ENCODE assay signal across 27 cellular contexts in the genomic region with DNA sequence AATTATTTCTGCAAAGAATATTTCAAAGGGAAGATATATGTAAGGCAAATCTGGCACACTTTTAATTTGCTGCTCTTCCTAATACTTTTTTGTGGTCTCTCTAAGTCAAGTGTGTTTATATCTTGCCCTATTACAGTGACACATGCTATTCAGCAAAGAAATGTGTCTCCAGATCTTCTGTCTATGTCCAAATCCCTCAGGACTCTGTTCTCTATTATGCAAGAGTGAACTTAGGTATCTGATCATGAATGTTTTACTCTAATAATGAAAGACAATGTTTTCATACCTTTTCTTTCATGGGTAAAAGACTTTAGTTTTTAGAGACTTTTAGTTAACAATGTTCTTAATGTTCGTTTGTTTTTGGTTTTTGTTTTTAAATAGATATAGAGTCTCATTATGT.
"Had no signal": no experiment of that assay in that cellular context is flagged by ENCODE, and none has a peak within 500 bp of the region (broad histone marks: within the 10 kb centered on the region; RNA-seq: fewer than 3 reads in every experiment).

No MANE protein-coding gene starts in this region.

- H3K79me2 ChIP-seq: hepatocyte had no signal

- H3K27ac ChIP-seq: heart right ventricle, hepatocyte, lower lobe of right lung, ovary, sigmoid colon, stomach, testis, thyroid gland, transverse colon, upper lobe of right lung had no signal

- FAIRE-seq: urothelium cell line had no signal

- H3K4me2 ChIP-seq: hepatocyte had no signal

- H3K27me3 ChIP-seq: heart right ventricle, hepatocyte, ovary, sigmoid colon, stomach, testis, thyroid gland, transverse colon, upper lobe of right lung had no signal

- H3K4me1 Mint-ChIP-seq: naive B cell; natural killer cell; nephron progenitor cell; stimulated activated naive B cell treated with anti-CD40 and anti-IgM and Interleukin-4, amounts not matched to agents 10 μg/mL and 1 μg/mL and 100 μg/mL, for 72 hours had no signal

- H3K4me1 ChIP-seq: heart right ventricle, lower lobe of right lung, sigmoid colon, stomach, testis, thyroid gland, upper lobe of right lung had no signal

- H3K9me3 ChIP-seq: lower lobe of right lung, ovary, stomach, testis, thyroid gland, transverse colon, upper lobe of right lung had no signal

- ATAC-seq: heart right ventricle; left ventricle myocardium superior; lower lobe of right lung; natural killer cell; right cardiac atrium; stimulated activated naive B cell treated with anti-CD40 and anti-IgM and Interleukin-4, amounts not matched to agents 10 μg/mL and 1 μg/mL and 100 μg/mL, for 72 hours; stimulated activated naive CD8-positive, alpha-beta T cell treated with anti-CD3 and anti-CD28 coated beads, Interleukin-15, Interleukin-2, amounts not matched to agents 100 U/mL and 50 U/mL, for 24 hours; upper lobe of right lung had no signal

- H3K36me3 ChIP-seq: heart right ventricle, lower lobe of right lung, ovary, sigmoid colon, stomach, thyroid gland, transverse colon, upper lobe of right lung had no signal

- H3K4me3 Mint-ChIP-seq: naive B cell; natural killer cell; nephron progenitor cell; stimulated activated naive B cell treated with anti-CD40 and anti-IgM and Interleukin-4, amounts not matched to agents 10 μg/mL and 1 μg/mL and 100 μg/mL, for 72 hours had no signal

- DNase-seq: heart right ventricle; islet precursor cell; left ventricle myocardium superior; lower lobe of right lung; mammary epithelial cell; mesenchymal stem cell; naive B cell; natural killer cell; nephron progenitor cell; ovary; retina; right cardiac atrium; sigmoid colon; stimulated activated CD4-positive, alpha-beta T cell treated with anti-CD3 and anti-CD28 coated beads, Interleukin-12 subunit alpha, Interleukin-12 subunit beta, amount 100 ng/mL, for 4 hours; stimulated activated CD4-positive, alpha-beta T cell treated with anti-CD3 and anti-CD28 coated beads, Interleukin-15, amount 100 ng/mL, for 24 hours; stimulated activated CD4-positive, alpha-beta T cell treated with anti-CD3 and anti-CD28 coated beads, Interleukin-2, amount 100 ng/mL, for 24 hours; stimulated activated CD4-positive, alpha-beta T cell treated with anti-CD3 and anti-CD28 coated beads, Interleukin-4, amount 100 ng/mL, for 1 hour; stimulated activated naive B cell treated with anti-CD40 and anti-IgM and Interleukin-4, amounts not matched to agents 10 μg/mL and 1 μg/mL and 100 μg/mL, for 72 hours; stimulated activated naive CD8-positive, alpha-beta T cell treated with anti-CD3 and anti-CD28 coated beads, Interleukin-15, Interleukin-2, amounts not matched to agents 100 U/mL and 50 U/mL, for 24 hours; stomach; testis; thyroid gland; transverse colon; upper lobe of right lung had no signal

- H3K4me3 ChIP-seq: heart right ventricle, hepatocyte, lower lobe of right lung, ovary, sigmoid colon, stomach, testis, thyroid gland, transverse colon, upper lobe of right lung had no signal

- H3K9me3 Mint-ChIP-seq: natural killer cell; stimulated activated naive B cell treated with anti-CD40 and anti-IgM and Interleukin-4, amounts not matched to agents 10 μg/mL and 1 μg/mL and 100 μg/mL, for 72 hours had no signal

- H3K27ac Mint-ChIP-seq: naive B cell; natural killer cell; nephron progenitor cell; progenitor cell of endocrine pancreas; stimulated activated naive B cell treated with anti-CD40 and anti-IgM and Interleukin-4, amounts not matched to agents 10 μg/mL and 1 μg/mL and 100 μg/mL, for 72 hours had no signal

- H3K36me3 Mint-ChIP-seq: naive B cell; natural killer cell; stimulated activated naive B cell treated with anti-CD40 and anti-IgM and Interleukin-4, amounts not matched to agents 10 μg/mL and 1 μg/mL and 100 μg/mL, for 72 hours had no signal

- H2AFZ ChIP-seq: hepatocyte had no signal

- H3K27me3 Mint-ChIP-seq: progenitor cell of endocrine pancreas had no signal
